8 cellular contexts compared by ENCODE assay signal in genomic region chr2:27264753-27265535, GRCh38. TPM values are rescaled to one million over a fixed set of nuclear protein-coding genes. Genes with fewer than 3 reads are reported as not detected.
DNase-seq lines count a peak whose midpoint lies in the region; ATAC-seq, FAIRE-seq and TF ChIP-seq lines count a peak whose summit lies in the region.

No MANE protein-coding gene starts in this region.

- TF ChIP-seq CTCF in GM12873 (IDR thresholded peaks at IDR 0.05; ENCODE audit: insufficient read depth, low read depth, low read length, missing control alignments) (peak; percentile 69), GM12878 (IDR thresholded peaks at IDR 0.05 in 2 of 3, conservative IDR thresholded peaks at IDR 0.05 in 1 of 3; ENCODE audit: control insufficient read depth in 2 of 3, extremely low read depth in 1 of 3, insufficient read depth in 1 of 3, low read depth in 3 of 3, low read length in 3 of 3) (peak; percentile 35 to 65 (median 62); a peak in 4 of 6 replicates)

- no peak for TF ChIP-seq RAD21 in GM12878 (IDR thresholded peaks at IDR 0.05; ENCODE audit: insufficient read depth, low read depth, low read length)

- H3K4me1 Mint-ChIP-seq in T-helper 17 cell, result peaks cover 30% of the 10 kb centered on the region

- POLR2A ChIA-PET in GM12878 (lab: Charles Lee), result interaction anchor here (0.9 kb wide), 1 partner anchor 625 kb away, joined by 3 read pairs; the partner anchor contains the start of genes BABAM2 and RBKS

- TF ChIP-seq EP300 in GM12878 (IDR thresholded peaks at IDR 0.05; ENCODE audit: borderline replicate concordance in 1 of 2, control insufficient read depth in 1 of 2, low read depth in 2 of 2, low read length in 2 of 2), result no peak

- intact Hi-C loops in GM12878 (cut with micrococcal nuclease; ENCODE audit: unreplicated experiment), result no loop called here

- no peak for TF ChIP-seq POLR2A in GM12878 (IDR thresholded peaks at IDR 0.05; ENCODE audit: low read depth, low read length)

- peak overlapping the region; percentile 16; the same call in 1 of the 2 replicates for H3K9ac ChIP-seq in GM12878 (ENCODE audit: control insufficient read depth, insufficient read depth, low read length)
- H3K9ac ChIP-seq in iPS-18a (ENCODE audit: low read length), result peak overlapping the region; percentile 55

- ATAC-seq in T-helper 17 cell (peak; percentile 85), GM12878 (peak; percentile 80), GM21786 (IDR thresholded peaks at IDR 0.05; ENCODE audit: unreplicated experiment) (no peak)

- RAD21 ChIA-PET in GM12878 (lab: Charles Lee; ENCODE audit: unreplicated experiment), result interaction anchor here (1.9 to 3.6 kb wide), 2 partner anchors 8 to 15 kb away, joined by 5 to 16 read pairs; no protein-coding TSS in a partner anchor

- DNase-seq in NCI-H1417 (lab: John Stamatoyannopoulos, UW) (peak; percentile 72 to 90 (median 88)), T-helper 17 cell (peak; percentile 58 to 63 (median 60)), GM12878 (ENCODE audit: low read depth, low spot score) (no peak), GDM1 (lab: John Stamatoyannopoulos, UW) (no peak)
- peak; percentile 29 to 60 for DNase-seq in stimulated activated CD4-positive, alpha-beta T cell treated with anti-CD3 and anti-CD28 coated beads, Interleukin-12 subunit alpha, Interleukin-12 subunit beta, amount 100 ng/mL, for 24 hours (ENCODE audit: low read depth in 2 of 2)

- H3K27me3 Mint-ChIP-seq in T-helper 17 cell, result peaks cover 39% of the 10 kb centered on the region

- no peaks in the 10 kb centered on the region for H3K79me2 ChIP-seq in GM12878 (ENCODE audit: control insufficient read depth, insufficient read depth, low read length)

- in situ Hi-C loops in GM12878 (cut with MboI), result no loop called here

- H3K9me3 ChIP-seq in T-helper 17 cell (ENCODE audit: control insufficient read depth, low read length, poor library complexity, severe bottlenecking), result no peaks in the 10 kb centered on the region
- no peaks in the 10 kb centered on the region for H3K9me3 ChIP-seq in GM12878 (replicated peaks; ENCODE audit: control insufficient read depth, insufficient read depth, low read length)
- H3K9me3 ChIP-seq in iPS-18a (ENCODE audit: control insufficient read depth, low read depth, low read length), result no peaks in the 10 kb centered on the region

- peaks cover 23 to 41% of the 10 kb centered on the region in 2 experiments for H3K27me3 ChIP-seq in GM12878 (replicated peaks in 1 of 2; ENCODE audit: control insufficient read depth in 2 of 2, insufficient read depth in 2 of 2, low read length in 1 of 2)
- H3K27me3 ChIP-seq in iPS-18a (ENCODE audit: control insufficient read depth, insufficient read depth, low read length), result peaks cover 75% of the 10 kb centered on the region

- SMC1A ChIA-PET in GM12878 (lab: Charles Lee; ENCODE audit: uncharacterized antibody, unreplicated experiment), result interaction anchor here (1.6 to 4.2 kb wide), 2 partner anchors 14 to 38 kb away, joined by 3 to 20 read pairs; no protein-coding TSS in a partner anchor

- no peaks in the 10 kb centered on the region for H4K20me1 ChIP-seq in GM12878 (ENCODE audit: control insufficient read depth, insufficient read depth)

- no peak for FAIRE-seq in GM12878 (lab: Jason Lieb, UNC)

- BruUV-seq in GM12878 (replicated peaks; lab: Mats Ljungman, UMichigan), result no TSS peak

- H2AFZ ChIP-seq in GM12878 (ENCODE audit: control insufficient read depth, low read depth, low read length), result peak overlapping the region; percentile 79

- H3K27ac ChIP-seq in GM12878 (ENCODE audit: control insufficient read depth, insufficient read depth), result no peak overlapping the region
- no peak overlapping the region for H3K27ac ChIP-seq in iPS-18a (ENCODE audit: low read length)

- peak overlapping the region; percentile 76 for H3K4me3 ChIP-seq in GM12878
- peak overlapping the region; percentile 65 for H3K4me3 ChIP-seq in iPS-18a (ENCODE audit: low read length)

- H3K4me3 Mint-ChIP-seq in T-helper 17 cell, result peak overlapping the region; percentile 99

- peak overlapping the region; percentile 82 for H3K27ac Mint-ChIP-seq in T-helper 17 cell

- H3K4me2 ChIP-seq in GM12878 (ENCODE audit: control insufficient read depth, insufficient read depth), result peak overlapping the region; percentile 98

- CTCF ChIA-PET in GM12878 (lab: Yijun Ruan, JAX), result interaction anchor here (0.7 to 7.9 kb wide), 8 partner anchors 9 to 419 kb away, joined by 3 to 52 read pairs (median 5); no protein-coding TSS in a partner anchor

- 6% methylated on average over 56 of the region's 56 CpGs for WGBS in GM12878 (ENCODE audit: insufficient coverage, insufficient replicate concordance, low lambda C conversion rate, missing lambda C conversion rate)

- no peaks in the 10 kb centered on the region for H3K36me3 ChIP-seq in GM12878 (ENCODE audit: control insufficient read depth in 2 of 2, insufficient read depth in 2 of 2, low read length in 1 of 2)
- H3K36me3 ChIP-seq in iPS-18a (ENCODE audit: control insufficient read depth, low read depth, low read length), result no peaks in the 10 kb centered on the region

- H3K36me3 Mint-ChIP-seq in T-helper 17 cell (ENCODE audit: low read depth), result peaks cover 20% of the 10 kb centered on the region

- H3K4me1 ChIP-seq in GM12878 (ENCODE audit: control insufficient read depth, insufficient read depth, low read length) (peaks cover 18% of the 10 kb centered on the region), iPS-18a (ENCODE audit: control insufficient read depth, low read depth, low read length) (peaks cover 11% of the 10 kb centered on the region)

RNA-seq across cellular contexts. Expression of gene SLC30A3, which starts 2.1 kb away (rescaled TPM):
- total RNA-seq in T-helper 17 cell (under 1 TPM in 1 of 2 donors, not detected in 1; 0.13 TPM), GM12878 (2014; rRNA removed) (not detected in 2 replicates), GM12878 (2014; rRNA removed; fragmentation: Illumina TruSeq; extraction: Trizol) (not detected in 2 replicates), GM12878 (2021) (not detected in 2 replicates)
- total RNA-seq in GM12878 (2013; cell fraction: nucleolus; rRNA removed), result 1.3 TPM in 1 of 2 replicates, not detected in the other
- 0.24 TPM for polyA plus RNA-seq in GM12878 (2011; ENCODE audit: low read depth)
- polyA plus RNA-seq in GM12878 (2011; rRNA removed) (0.12 and 0.23 TPM in 2 replicates), GM12878 (2014; fragmentation: Illumina TruSeq; extraction: Trizol) (not detected in 2 replicates), GM12878 (2014; fragmentation: Nextera tagmentation; extraction: Ambion mirVana) (not detected), GM12878 (2014; rRNA removed) (0.06 TPM in 1 of 2 replicates, not detected in the other), GM12878 (2016; fragmentation: Nextera tagmentation; extraction: Ambion mirVana) (not detected)
- 0.39 and 0.47 TPM in 2 replicates for polyA plus RNA-seq in GM12878 (2011; cell fraction: cytosol; rRNA removed)
- 1.3 and 1.8 TPM in 2 replicates for polyA plus RNA-seq in GM12878 (2011; cell fraction: nucleus; rRNA removed)
- polyA plus RNA-seq in GM12878 (2012), result 0.18 and 0.20 TPM in 2 replicates
- 0.07 and 0.15 TPM in 2 replicates for polyA minus RNA-seq in GM12878 (2011; rRNA and poly(A)+ RNA removed)
- 0.62 TPM in 1 of 2 replicates, not detected in the other for polyA minus RNA-seq in GM12878 (2011; cell fraction: cytosol; rRNA and poly(A)+ RNA removed)
- 0.12 and 0.19 TPM in 2 replicates for polyA minus RNA-seq in GM12878 (2011; cell fraction: nucleus; rRNA and poly(A)+ RNA removed)

RNA-seq across cellular contexts. Expression of gene DNAJC5G, which starts 10.3 kb away (rescaled TPM):
- total RNA-seq in T-helper 17 cell (not detected), GM12878 (2014; rRNA removed) (not detected in 2 replicates), GM12878 (2014; rRNA removed; fragmentation: Illumina TruSeq; extraction: Trizol) (not detected in 2 replicates), GM12878 (2021) (not detected in 2 replicates)
- not detected in 2 replicates for total RNA-seq in GM12878 (2013; cell fraction: nucleolus; rRNA removed)
- polyA plus RNA-seq in GM12878 (2011; ENCODE audit: low read depth), result not detected
- polyA plus RNA-seq in GM12878 (2011; rRNA removed) (not detected in 2 replicates), GM12878 (2014; fragmentation: Illumina TruSeq; extraction: Trizol) (not detected in 2 replicates), GM12878 (2014; fragmentation: Nextera tagmentation; extraction: Ambion mirVana) (not detected), GM12878 (2014; rRNA removed) (not detected in 2 replicates), GM12878 (2016; fragmentation: Nextera tagmentation; extraction: Ambion mirVana) (not detected)
- polyA plus RNA-seq in GM12878 (2011; cell fraction: cytosol; rRNA removed), result not detected in 2 replicates
- polyA plus RNA-seq in GM12878 (2011; cell fraction: nucleus; rRNA removed), result 0.07 TPM in 1 of 2 replicates, not detected in the other
- polyA plus RNA-seq in GM12878 (2012), result 0.23 TPM in 1 of 2 replicates, not detected in the other
- polyA minus RNA-seq in GM12878 (2011; rRNA and poly(A)+ RNA removed), result not detected in 2 replicates
- not detected in 2 replicates for polyA minus RNA-seq in GM12878 (2011; cell fraction: cytosol; rRNA and poly(A)+ RNA removed)
- polyA minus RNA-seq in GM12878 (2011; cell fraction: nucleus; rRNA and poly(A)+ RNA removed), result not detected in 2 replicates

RNA-seq across cellular contexts. Expression of gene TRIM54, which starts 17.3 kb away (rescaled TPM):
- total RNA-seq in T-helper 17 cell, result not detected
- total RNA-seq in GM12878 (2013; cell fraction: nucleolus; rRNA removed), result not detected in 2 replicates
- total RNA-seq in GM12878 (2014; rRNA removed), result not detected in 2 replicates
- not detected in 2 replicates for total RNA-seq in GM12878 (2014; rRNA removed; fragmentation: Illumina TruSeq; extraction: Trizol)
- not detected in 2 replicates for total RNA-seq in GM12878 (2021)
- polyA plus RNA-seq in GM12878 (2011; ENCODE audit: low read depth), result not detected
- polyA plus RNA-seq in GM12878 (2011; rRNA removed), result not detected in 2 replicates
- polyA plus RNA-seq in GM12878 (2011; cell fraction: cytosol; rRNA removed), result not detected in 2 replicates
- 0.07 TPM in 1 of 2 replicates, not detected in the other for polyA plus RNA-seq in GM12878 (2011; cell fraction: nucleus; rRNA removed)
- polyA plus RNA-seq in GM12878 (2012), result not detected in 2 replicates
- 0.03 TPM in 1 of 2 replicates, not detected in the other for polyA plus RNA-seq in GM12878 (2014; fragmentation: Illumina TruSeq; extraction: Trizol)
- not detected for polyA plus RNA-seq in GM12878 (2014; fragmentation: Nextera tagmentation; extraction: Ambion mirVana)
- polyA plus RNA-seq in GM12878 (2014; rRNA removed), result 0.08 TPM in 1 of 2 replicates, not detected in the other
- not detected for polyA plus RNA-seq in GM12878 (2016; fragmentation: Nextera tagmentation; extraction: Ambion mirVana)
- polyA minus RNA-seq in GM12878 (2011; rRNA and poly(A)+ RNA removed), result not detected in 2 replicates
- not detected in 2 replicates for polyA minus RNA-seq in GM12878 (2011; cell fraction: cytosol; rRNA and poly(A)+ RNA removed)
- polyA minus RNA-seq in GM12878 (2011; cell fraction: nucleus; rRNA and poly(A)+ RNA removed), result not detected in 2 replicates

RNA-seq across cellular contexts. Expression of gene UCN, which starts 43.3 kb away (rescaled TPM):
- 1 to 10 TPM; 1.5 to 1.6 TPM for total RNA-seq in T-helper 17 cell
- total RNA-seq in GM12878 (2013; cell fraction: nucleolus; rRNA removed), result 2.3 and 3.1 TPM in 2 replicates
- 1.6 and 2.2 TPM in 2 replicates for total RNA-seq in GM12878 (2014; rRNA removed)
- total RNA-seq in GM12878 (2014; rRNA removed; fragmentation: Illumina TruSeq; extraction: Trizol), result 0.45 TPM in 1 of 2 replicates, not detected in the other
- total RNA-seq in GM12878 (2021), result 1.1 and 2.0 TPM in 2 replicates
- 0.50 TPM for polyA plus RNA-seq in GM12878 (2011; ENCODE audit: low read depth)
- polyA plus RNA-seq in GM12878 (2011; rRNA removed), result 0.43 TPM in 1 of 2 replicates, not detected in the other
- 0.51 and 1.1 TPM in 2 replicates for polyA plus RNA-seq in GM12878 (2011; cell fraction: cytosol; rRNA removed)
- polyA plus RNA-seq in GM12878 (2011; cell fraction: nucleus; rRNA removed), result 4.3 and 4.4 TPM in 2 replicates
- polyA plus RNA-seq in GM12878 (2012), result 1.8 and 2.1 TPM in 2 replicates
- not detected in 2 replicates for polyA plus RNA-seq in GM12878 (2014; fragmentation: Illumina TruSeq; extraction: Trizol)
- under 1 TPM; 0.10 to 0.26 TPM for polyA plus RNA-seq in GM12878 (2014; fragmentation: Nextera tagmentation; extraction: Ambion mirVana)
- 2.6 and 2.8 TPM in 2 replicates for polyA plus RNA-seq in GM12878 (2014; rRNA removed)
- polyA plus RNA-seq in GM12878 (2016; fragmentation: Nextera tagmentation; extraction: Ambion mirVana), result 1 to 10 TPM; 2.7 to 3.8 TPM
- polyA minus RNA-seq in GM12878 (2011; rRNA and poly(A)+ RNA removed), result 0.77 TPM in 1 of 2 replicates, not detected in the other
- not detected in 2 replicates for polyA minus RNA-seq in GM12878 (2011; cell fraction: cytosol; rRNA and poly(A)+ RNA removed)
- polyA minus RNA-seq in GM12878 (2011; cell fraction: nucleus; rRNA and poly(A)+ RNA removed), result 0.77 TPM in 1 of 2 replicates, not detected in the other

RNA-seq across cellular contexts. Expression of gene CAD, which starts 47.8 kb away (rescaled TPM):
- 10 to 100 TPM; 27.2 to 30.0 TPM for total RNA-seq in T-helper 17 cell
- total RNA-seq in GM12878 (2013; cell fraction: nucleolus; rRNA removed), result 102 and 104 TPM in 2 replicates
- 48.3 and 66.1 TPM in 2 replicates for total RNA-seq in GM12878 (2014; rRNA removed)
- total RNA-seq in GM12878 (2014; rRNA removed; fragmentation: Illumina TruSeq; extraction: Trizol), result 22.8 and 23.8 TPM in 2 replicates
- total RNA-seq in GM12878 (2021), result 101 and 119 TPM in 2 replicates
- polyA plus RNA-seq in GM12878 (2011; ENCODE audit: low read depth), result 22.0 TPM
- polyA plus RNA-seq in GM12878 (2011; rRNA removed), result 12.0 and 24.9 TPM in 2 replicates
- polyA plus RNA-seq in GM12878 (2011; cell fraction: cytosol; rRNA removed), result 31.8 and 34.4 TPM in 2 replicates
- polyA plus RNA-seq in GM12878 (2011; cell fraction: nucleus; rRNA removed), result 212 and 266 TPM in 2 replicates
- polyA plus RNA-seq in GM12878 (2012), result 34.2 and 37.0 TPM in 2 replicates
- polyA plus RNA-seq in GM12878 (2014; fragmentation: Illumina TruSeq; extraction: Trizol), result 18.5 and 43.5 TPM in 2 replicates
- 10 to 100 TPM in 1 of 2 experiments, 1 to 10 TPM in 1; 7.6 to 12.1 TPM for polyA plus RNA-seq in GM12878 (2014; fragmentation: Nextera tagmentation; extraction: Ambion mirVana)
- 57.9 and 73.2 TPM in 2 replicates for polyA plus RNA-seq in GM12878 (2014; rRNA removed)
- polyA plus RNA-seq in GM12878 (2016; fragmentation: Nextera tagmentation; extraction: Ambion mirVana), result 10 to 100 TPM; 68.2 to 75.5 TPM
- 79.9 and 113 TPM in 2 replicates for polyA minus RNA-seq in GM12878 (2011; rRNA and poly(A)+ RNA removed)
- 50.4 and 85.0 TPM in 2 replicates for polyA minus RNA-seq in GM12878 (2011; cell fraction: cytosol; rRNA and poly(A)+ RNA removed)
- polyA minus RNA-seq in GM12878 (2011; cell fraction: nucleus; rRNA and poly(A)+ RNA removed), result 90.4 and 154 TPM in 2 replicates

Comparison
In these comparisons a context has a peak if more than half of its experiments do, and no peak if none do; other contexts are left out.
1. DNase-seq: peak in NCI-H1417 (3 of 3), T-helper 17 cell (3 of 3) and stimulated activated CD4-positive, alpha-beta T cell treated with anti-CD3 and anti-CD28 coated beads, Interleukin-12 subunit alpha, Interleukin-12 subunit beta, amount 100 ng/mL, for 24 hours (2 of 2); none in GM12878 (single experiment) and GDM1 (single experiment).